ENCODE assay signal across 22 cellular contexts in the genomic region with DNA sequence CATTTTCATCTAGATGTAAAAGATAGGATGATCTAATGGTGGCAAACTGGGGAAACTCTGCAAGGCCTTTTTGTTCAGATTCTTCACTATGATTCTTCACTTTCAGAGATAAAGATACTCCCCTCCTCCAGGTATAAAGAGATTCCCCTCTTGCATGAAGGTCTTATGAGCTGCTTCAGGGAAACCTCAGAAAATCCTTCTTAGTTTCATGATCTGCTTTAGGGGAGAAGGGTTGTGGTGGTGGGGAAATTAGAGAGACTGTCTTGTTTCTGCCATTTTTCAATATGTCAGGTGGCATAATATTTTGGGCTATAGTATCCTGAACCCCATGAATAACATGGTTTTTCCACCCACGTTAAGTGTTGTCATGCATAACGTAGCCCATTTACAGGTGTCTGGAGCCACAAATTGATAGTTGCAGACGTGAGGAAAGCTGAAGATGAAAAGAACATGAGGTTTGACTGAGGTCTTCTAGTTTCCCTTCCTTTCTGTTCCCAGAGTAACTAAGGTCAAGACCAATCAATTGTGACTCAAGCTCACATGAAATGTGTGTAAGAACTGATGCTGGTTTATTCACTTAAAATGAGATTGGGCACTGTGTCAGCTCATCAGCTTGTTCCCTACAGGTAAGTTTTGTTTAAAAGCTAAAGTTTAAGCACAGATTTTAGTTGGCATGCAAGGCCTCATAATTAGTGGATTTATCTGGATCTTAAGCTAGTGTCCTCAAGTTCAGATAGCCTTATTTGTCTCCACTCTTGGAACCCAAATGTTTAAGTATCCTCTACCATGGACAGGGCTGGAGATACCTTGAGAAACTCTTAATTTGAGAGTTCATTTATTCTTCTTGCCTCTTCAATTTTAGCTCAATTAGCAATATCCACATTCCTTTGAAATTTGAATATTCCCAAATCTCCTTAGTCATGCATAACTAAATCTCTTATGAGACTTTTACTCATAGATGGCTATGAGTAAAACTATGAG.
DNase-seq lines count a peak whose midpoint lies in the region; ATAC-seq and TF ChIP-seq lines count a peak whose summit lies in the region.
"Had no signal": no experiment of that assay in that cellular context is flagged by ENCODE, and none has a peak within 500 bp of the region (broad histone marks: within the 10 kb centered on the region; RNA-seq: fewer than 3 reads in every experiment).

No MANE protein-coding gene starts in this region.

- no peak for TF ChIP-seq EP300 in Ishikawa (IDR thresholded peaks at IDR 0.05; ENCODE audit: borderline replicate concordance)

- H4K8ac ChIP-seq in mesendoderm (ENCODE audit: low read depth, low read length), result no peak overlapping the region

- H3K4me2 ChIP-seq in GM23338, result no peak overlapping the region
- no peak overlapping the region for H3K4me2 ChIP-seq in mesendoderm (ENCODE audit: low read length)
- H3K4me2 ChIP-seq: PC-9 had no signal

- no peak overlapping the region for H3K23ac ChIP-seq in mesendoderm (ENCODE audit: low read length)

- H3K27ac Mint-ChIP-seq in GM23338, result peak overlapping the region; percentile 18; the same call in 1 of the 2 replicates
- no peak overlapping the region for H3K27ac Mint-ChIP-seq in activated naive CD4-positive, alpha-beta T cell treated with anti-CD3 and anti-CD28 coated beads, Interleukin-2, amount 10 ng/mL, durations not matched to agents 7 days and 5 days

- no peak overlapping the region for H3K4me3 Mint-ChIP-seq in GM23338
- no peak overlapping the region for H3K4me3 Mint-ChIP-seq in activated naive CD4-positive, alpha-beta T cell treated with anti-CD3 and anti-CD28 coated beads, Interleukin-2, amount 10 ng/mL, durations not matched to agents 7 days and 5 days

- DNase-seq in GM23338 (ENCODE audit: low spot score), result no peak
- DNase-seq in mesendoderm, result no peak
- DNase-seq in activated naive CD4-positive, alpha-beta T cell treated with anti-CD3 and anti-CD28 coated beads, Interleukin-2, amount 10 ng/mL, durations not matched to agents 7 days and 5 days, result no peak
- no peak for DNase-seq in GM19238 (ENCODE audit: insufficient read length, low spot score)
- no peak for DNase-seq in nucleus accumbens (lab: John Stamatoyannopoulos, UW)
- DNase-seq: 8988T, Calu3, DMS79 treated with DMSO at 0.1 percent for 48 hours, GOT3, HCEC 1CT, KG1, MG63, NCI-H1105 treated with DMSO at 0.1 percent for 48 hours, NCI-H2029 treated with DMSO at 0.1 percent for 48 hours, NCI-H526 treated with DMSO at 0.1 percent for 48 hours, PC-9, SJCRH30 had no signal

- no peak overlapping the region for H4K5ac ChIP-seq in mesendoderm (ENCODE audit: low read length)

- H2BK15ac ChIP-seq in mesendoderm (replicated peaks; ENCODE audit: low read depth), result no peak overlapping the region

- H3K4ac ChIP-seq in mesendoderm (ENCODE audit: low read depth, low read length), result no peak overlapping the region

- H3K4me1 ChIP-seq in GM23338 (ENCODE audit: insufficient read depth) (peaks cover 36% of the 10 kb centered on the region), mesendoderm (ENCODE audit: control insufficient read depth, low read depth, low read length) (no peaks in the 10 kb centered on the region)
- H3K4me1 ChIP-seq: SJCRH30 had no signal

- no peak overlapping the region for H2AK5ac ChIP-seq in mesendoderm (ENCODE audit: low read length)

- H2BK5ac ChIP-seq in mesendoderm (ENCODE audit: low read length), result no peak overlapping the region

- H3K27me3 ChIP-seq in GM23338 (ENCODE audit: insufficient read depth) (no peaks in the 10 kb centered on the region), mesendoderm (ENCODE audit: insufficient read depth, low read length, poor library complexity) (no peaks in the 10 kb centered on the region)
- H3K27me3 ChIP-seq: MG63, SJCRH30 had no signal

- H3K4me1 Mint-ChIP-seq in GM23338, result peaks cover 54% of the 10 kb centered on the region
- no peaks in the 10 kb centered on the region for H3K4me1 Mint-ChIP-seq in activated naive CD4-positive, alpha-beta T cell treated with anti-CD3 and anti-CD28 coated beads, Interleukin-2, amount 10 ng/mL, durations not matched to agents 7 days and 5 days

- CTCF ChIA-PET in activated naive CD4-positive, alpha-beta T cell treated with anti-CD3 and anti-CD28 coated beads, Interleukin-2, amount 10 ng/mL, durations not matched to agents 7 days and 5 days (lab: Charles Lee), result no interaction called here

- no peak overlapping the region for H3K27ac ChIP-seq in GM23338 (ENCODE audit: low read depth)
- no peak overlapping the region for H3K27ac ChIP-seq in mesendoderm (ENCODE audit: low read depth, low read length)
- H3K27ac ChIP-seq: PC-9, SJCRH30 had no signal

- no peak overlapping the region for H2BK120ac ChIP-seq in mesendoderm (ENCODE audit: low read depth, low read length)

- no peaks in the 10 kb centered on the region; the same call in 1 of the 2 replicates for H3F3A ChIP-seq in GM23338 (replicated peaks; ENCODE audit: low read depth)

- no peaks in the 10 kb centered on the region for H3K79me1 ChIP-seq in mesendoderm (ENCODE audit: low read length)

- H3K18ac ChIP-seq in mesendoderm (ENCODE audit: low read length), result no peak overlapping the region

- H3K36me3 ChIP-seq in GM23338 (ENCODE audit: insufficient read depth), result no peaks in the 10 kb centered on the region
- H3K36me3 ChIP-seq in mesendoderm (ENCODE audit: control insufficient read depth, insufficient read depth, low read length), result no peaks in the 10 kb centered on the region
- H3K36me3 ChIP-seq: MG63, SJCRH30 had no signal

- no peaks in the 10 kb centered on the region for H4K20me1 ChIP-seq in GM23338 (replicated peaks; ENCODE audit: insufficient read depth)

- ATAC-seq in GM18858 (IDR thresholded peaks at IDR 0.05; ENCODE audit: unreplicated experiment) (peak; percentile 57), GM23338 (no peak), HG02884 (IDR thresholded peaks at IDR 0.05; ENCODE audit: unreplicated experiment) (peak; percentile 63)
- ATAC-seq: Right ventricle myocardium inferior, SK-N-SH treated with all-trans-retinoic acid at 6 μM for 48 hours had no signal

- no CpG with 5 or more reads among the region's 3 CpGs for WGBS in mesendoderm (ENCODE audit: extremely low coverage, insufficient coverage, low lambda C conversion rate)

- no peak overlapping the region for H3K9ac ChIP-seq in mesendoderm (ENCODE audit: low read length)

- peaks cover 3% of the 10 kb centered on the region for H3K27me3 Mint-ChIP-seq in GM23338 (ENCODE audit: insufficient read depth, low read depth, poor library complexity)
- H3K27me3 Mint-ChIP-seq in activated naive CD4-positive, alpha-beta T cell treated with anti-CD3 and anti-CD28 coated beads, Interleukin-2, amount 10 ng/mL, durations not matched to agents 7 days and 5 days, result no peaks in the 10 kb centered on the region

- H3K56ac ChIP-seq in mesendoderm (ENCODE audit: low read length), result no peak overlapping the region

- TF ChIP-seq CTCF in GM23338 (conservative IDR thresholded peaks at IDR 0.05; ENCODE audit: low read depth in 2 of 2), result no peak

- TF ChIP-seq RAD21 in Ishikawa (IDR thresholded peaks at IDR 0.05; ENCODE audit: low read depth), result no peak

- H3K4me3 ChIP-seq in GM23338 (no peak overlapping the region), mesendoderm (ENCODE audit: low read length) (no peak overlapping the region)
- H3K4me3 ChIP-seq: MG63, PC-9, SJCRH30 had no signal

- no peak overlapping the region for H2AFZ ChIP-seq in GM23338
- H2AFZ ChIP-seq: PC-9 had no signal

- H3K36me3 Mint-ChIP-seq in GM23338 (ENCODE audit: low read depth), result peaks cover 4% of the 10 kb centered on the region; the same call in 1 of the 3 replicates
- H3K36me3 Mint-ChIP-seq in activated naive CD4-positive, alpha-beta T cell treated with anti-CD3 and anti-CD28 coated beads, Interleukin-2, amount 10 ng/mL, durations not matched to agents 7 days and 5 days, result no peaks in the 10 kb centered on the region

- H3K9me3 Mint-ChIP-seq in GM23338, result no peaks in the 10 kb centered on the region
- H3K9me3 Mint-ChIP-seq in activated naive CD4-positive, alpha-beta T cell treated with anti-CD3 and anti-CD28 coated beads, Interleukin-2, amount 10 ng/mL, durations not matched to agents 7 days and 5 days, result no peaks in the 10 kb centered on the region

- H3K79me2 ChIP-seq in GM23338 (replicated peaks; ENCODE audit: insufficient read depth), result no peaks in the 10 kb centered on the region
- H3K79me2 ChIP-seq in mesendoderm (ENCODE audit: control insufficient read depth, insufficient read depth, low read length), result no peaks in the 10 kb centered on the region

- H3K9me2 ChIP-seq in GM23338 (ENCODE audit: insufficient read depth), result peaks cover 10% of the 10 kb centered on the region

TF ChIP-seq in GM23338, 12 proteins besides CTCF, POLR2A, EP300 and RAD21 (continues in another document):
- TF ChIP-seq, protein P1, sequence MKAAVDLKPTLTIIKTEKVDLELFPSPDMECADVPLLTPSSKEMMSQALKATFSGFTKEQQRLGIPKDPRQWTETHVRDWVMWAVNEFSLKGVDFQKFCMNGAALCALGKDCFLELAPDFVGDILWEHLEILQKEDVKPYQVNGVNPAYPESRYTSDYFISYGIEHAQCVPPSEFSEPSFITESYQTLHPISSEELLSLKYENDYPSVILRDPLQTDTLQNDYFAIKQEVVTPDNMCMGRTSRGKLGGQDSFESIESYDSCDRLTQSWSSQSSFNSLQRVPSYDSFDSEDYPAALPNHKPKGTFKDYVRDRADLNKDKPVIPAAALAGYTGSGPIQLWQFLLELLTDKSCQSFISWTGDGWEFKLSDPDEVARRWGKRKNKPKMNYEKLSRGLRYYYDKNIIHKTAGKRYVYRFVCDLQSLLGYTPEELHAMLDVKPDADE (IDR thresholded peaks at IDR 0.05), result no peak
